Comparison of ENCODE assay signal across 11 cellular contexts in genomic region chr7:134619627-134620331, GRCh38. TPM values are rescaled to one million over a fixed set of nuclear protein-coding genes. Genes with fewer than 3 reads are reported as not detected.
A peak's percentile ranks its signal among the peaks of the same experiment; 100 is the strongest.
DNase-seq lines count a peak whose midpoint lies in the region; ATAC-seq and TF ChIP-seq lines count a peak whose summit lies in the region.
"Had no signal": no experiment of that assay in that cellular context is flagged by ENCODE, and none has a peak within 500 bp of the region (broad histone marks: within the 10 kb centered on the region; RNA-seq: fewer than 3 reads in every experiment).

No MANE protein-coding gene starts in this region.

- DNase-seq in EH (ENCODE audit: low read depth) (peak; percentile 95), NCI-H345 treated with DMSO at 0.1 percent for 48 hours (lab: John Stamatoyannopoulos, UW; ENCODE audit: unreplicated experiment) (peak; percentile 28), dermis blood vessel endothelial cell (peak; percentile 89), colonic mucosa (no peak)
- no peak for DNase-seq in T-helper 2 cell treated with Interferon-gamma antibody and Interleukin-4, amounts not matched to agents 5 μg/mL and 100 μg/mL, for 36 hours (ENCODE audit: low spot score)
- DNase-seq: activated CD8-positive, alpha-beta T cell treated with anti-CD3 and anti-CD28 coated beads for 36 hours; amygdala; SW 1271 had no signal

- no peak for ATAC-seq in HG03135 (IDR thresholded peaks at IDR 0.05; ENCODE audit: unreplicated experiment)
- ATAC-seq: activated CD8-positive, alpha-beta T cell treated with anti-CD3 and anti-CD28 coated beads for 36 hours had no signal

- H3K27me3 ChIP-seq in parathyroid adenoma (ENCODE audit: control insufficient read depth, insufficient read depth, low read length) = no peaks in the 10 kb centered on the region
- H3K27me3 ChIP-seq in colonic mucosa = no peaks in the 10 kb centered on the region

- H3K36me3 ChIP-seq in parathyroid adenoma (ENCODE audit: control insufficient read depth, insufficient read depth, low read length) (no peaks in the 10 kb centered on the region), colonic mucosa (no peaks in the 10 kb centered on the region)

- no peaks in the 10 kb centered on the region for H3K79me2 ChIP-seq in parathyroid adenoma

- no peak overlapping the region for H3K9ac ChIP-seq in parathyroid adenoma
- H3K9ac ChIP-seq in colonic mucosa (ENCODE audit: low read depth in 2 of 2, low read length in 2 of 2) = no peak overlapping the region

- H3K27ac ChIP-seq in parathyroid adenoma = no peak overlapping the region
- no peak overlapping the region for H3K27ac ChIP-seq in colonic mucosa

- intact Hi-C loops in colonic mucosa (cut with DNase I) = no loop called here

- peak overlapping the region; percentile 30 for H2AFZ ChIP-seq in parathyroid adenoma

- H3K4me3 Mint-ChIP-seq in T-helper 2 cell treated with Interferon-gamma antibody and Interleukin-4, amounts not matched to agents 5 μg/mL and 100 μg/mL, for 36 hours = no peak overlapping the region
- H3K4me3 Mint-ChIP-seq: activated CD8-positive, alpha-beta T cell treated with anti-CD3 and anti-CD28 coated beads for 36 hours; stimulated activated naive CD8-positive, alpha-beta T cell treated with anti-CD3 and anti-CD28 coated beads, Interleukin-15, Interleukin-2, amounts not matched to agents 100 ng/mL and 50 ng/mL, for 24 hours had no signal

- no peaks in the 10 kb centered on the region for H3K36me3 Mint-ChIP-seq in T-helper 2 cell treated with Interferon-gamma antibody and Interleukin-4, amounts not matched to agents 5 μg/mL and 100 μg/mL, for 36 hours (ENCODE audit: low read depth)

- H3K9me3 ChIP-seq in parathyroid adenoma (ENCODE audit: control insufficient read depth, low read length) = no peaks in the 10 kb centered on the region
- no peaks in the 10 kb centered on the region for H3K9me3 ChIP-seq in colonic mucosa

- TF ChIP-seq CTCF in parathyroid adenoma (IDR thresholded peaks at IDR 0.05) = no peak
- no peak for TF ChIP-seq CTCF in colonic mucosa (IDR thresholded peaks at IDR 0.05)

- H3K9me3 Mint-ChIP-seq in T-helper 2 cell treated with Interferon-gamma antibody and Interleukin-4, amounts not matched to agents 5 μg/mL and 100 μg/mL, for 36 hours = no peaks in the 10 kb centered on the region
- H3K9me3 Mint-ChIP-seq: activated CD8-positive, alpha-beta T cell treated with anti-CD3 and anti-CD28 coated beads for 36 hours; stimulated activated naive CD8-positive, alpha-beta T cell treated with anti-CD3 and anti-CD28 coated beads, Interleukin-15, Interleukin-2, amounts not matched to agents 100 ng/mL and 50 ng/mL, for 24 hours had no signal

- no peaks in the 10 kb centered on the region for H3K4me1 ChIP-seq in parathyroid adenoma
- H3K4me1 ChIP-seq in colonic mucosa = no peaks in the 10 kb centered on the region

- no peak overlapping the region for H3K27ac Mint-ChIP-seq in T-helper 2 cell treated with Interferon-gamma antibody and Interleukin-4, amounts not matched to agents 5 μg/mL and 100 μg/mL, for 36 hours
- H3K27ac Mint-ChIP-seq: activated CD8-positive, alpha-beta T cell treated with anti-CD3 and anti-CD28 coated beads for 36 hours; stimulated activated naive CD8-positive, alpha-beta T cell treated with anti-CD3 and anti-CD28 coated beads, Interleukin-15, Interleukin-2, amounts not matched to agents 100 ng/mL and 50 ng/mL, for 24 hours had no signal

- H3K4me2 ChIP-seq in parathyroid adenoma (ENCODE audit: low read length) = no peak overlapping the region

- peaks cover 31% of the 10 kb centered on the region for H3K27me3 Mint-ChIP-seq in T-helper 2 cell treated with Interferon-gamma antibody and Interleukin-4, amounts not matched to agents 5 μg/mL and 100 μg/mL, for 36 hours (ENCODE audit: low read depth)

- no peaks in the 10 kb centered on the region for H3K4me1 Mint-ChIP-seq in T-helper 2 cell treated with Interferon-gamma antibody and Interleukin-4, amounts not matched to agents 5 μg/mL and 100 μg/mL, for 36 hours (ENCODE audit: low read depth)

- H3K4me3 ChIP-seq in parathyroid adenoma (ENCODE audit: low read depth, low read length) (no peak overlapping the region), colonic mucosa (no peak overlapping the region)

RNA-seq across cellular contexts. Expression of gene BPGM, which starts 26.9 kb away (rescaled TPM):
- total RNA-seq in dermis blood vessel endothelial cell = 20.3 and 20.6 TPM in 2 replicates
- total RNA-seq in colonic mucosa = 10 to 100 TPM; 10.5 to 10.6 TPM

Comparison
In these comparisons a context has a peak if more than half of its experiments do, and no peak if none do; other contexts are left out.
1. DNase-seq: peak in EH (single experiment), NCI-H345 treated with DMSO at 0.1 percent for 48 hours (single experiment) and dermis blood vessel endothelial cell (single experiment); none in colonic mucosa (single experiment) and T-helper 2 cell treated with Interferon-gamma antibody and Interleukin-4, amounts not matched to agents 5 μg/mL and 100 μg/mL, for 36 hours (single experiment).